8 cellular contexts compared by ENCODE assay signal in the genomic region with DNA sequence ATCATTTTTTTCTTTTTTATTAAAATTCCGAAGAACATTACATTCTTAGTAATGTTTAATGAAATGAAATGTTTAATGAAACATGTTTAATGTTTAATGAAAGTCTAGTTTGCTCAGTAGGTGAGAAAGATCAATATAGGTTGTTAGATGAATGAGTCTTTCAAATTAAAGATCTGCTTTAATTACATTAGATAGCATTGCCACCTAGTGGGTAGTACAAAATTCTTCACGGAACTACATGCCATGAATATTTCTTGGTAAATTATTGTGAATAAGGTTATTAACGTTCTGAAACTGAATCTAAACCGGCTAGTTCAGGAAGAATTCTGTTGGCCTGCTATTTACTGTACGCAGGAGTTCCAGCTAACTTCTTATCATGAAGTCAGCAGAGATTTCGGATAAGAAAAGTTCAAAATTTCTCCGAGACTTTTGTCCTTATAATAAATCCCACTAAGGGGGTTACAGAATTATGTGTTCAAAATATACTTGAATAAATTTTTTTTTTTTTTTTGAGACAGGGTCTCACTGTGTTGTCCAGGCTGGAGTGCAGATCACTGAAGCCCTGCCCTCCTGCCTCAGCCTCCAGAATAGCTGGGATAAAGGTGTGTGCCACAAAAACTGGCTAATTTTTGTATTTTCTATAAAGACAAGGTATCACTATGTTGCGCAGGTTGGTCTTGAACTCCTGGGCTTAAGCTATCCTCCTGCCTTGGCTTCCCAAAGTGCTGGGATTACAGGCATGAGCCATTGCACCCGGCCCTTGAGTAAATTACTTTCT. TPM values are rescaled to one million over a fixed set of nuclear protein-coding genes. Genes with fewer than 3 reads are reported as not detected.
DNase-seq lines count a peak whose midpoint lies in the region; ATAC-seq and TF ChIP-seq lines count a peak whose summit lies in the region.

No MANE protein-coding gene starts in this region.

- TF ChIP-seq CTCF in heart right ventricle (IDR thresholded peaks at IDR 0.05) (peak in 8 of 9 donors; percentile 22 to 60 (median 50)), KMS-11 (conservative IDR thresholded peaks at IDR 0.05; ENCODE audit: low read depth, low read length) (peak; percentile 41; the same call in 1 of the 2 replicates), activated B cell treated with CpG ODN at 0.5 μM for 24 hours (IDR thresholded peaks at IDR 0.05) (no peak)

- no peak for DNase-seq in heart right ventricle
- DNase-seq in left ventricle myocardium superior, result no peak
- no peak for DNase-seq in activated B cell treated with CpG ODN at 0.5 μM for 24 hours
- peak; percentile 44 for DNase-seq in iris pigment epithelial cell (ENCODE audit: low read depth)
- DNase-seq in COLO668 (lab: John Stamatoyannopoulos, UW; ENCODE audit: unreplicated experiment), result no peak

- H4K20me1 ChIP-seq in KMS-11 (ENCODE audit: insufficient read depth), result no peaks in the 10 kb centered on the region

- no peak overlapping the region for H3K27ac ChIP-seq in heart right ventricle
- H3K27ac ChIP-seq in KMS-11, result no peak overlapping the region

- H2AFZ ChIP-seq in KMS-11 (ENCODE audit: low read depth), result no peak overlapping the region

- CTCF ChIA-PET in activated B cell treated with CpG ODN at 0.5 μM for 24 hours (lab: Charles Lee), result interaction anchor here (1.0 to 5.7 kb wide), 5 partner anchors 48 to 304 kb away, joined by 3 to 61 read pairs (median 3); a partner anchor contains a TSS

- H3K79me2 ChIP-seq in KMS-11 (ENCODE audit: insufficient read depth, low read depth), result no peaks in the 10 kb centered on the region

- no peak overlapping the region for H3K4me3 ChIP-seq in heart right ventricle
- H3K4me3 ChIP-seq in KMS-11 (IDR thresholded peaks at IDR 0.05; ENCODE audit: insufficient read depth, low read depth, low read length), result no peak overlapping the region

- H3K36me3 Mint-ChIP-seq in activated B cell treated with CpG ODN at 0.5 μM for 24 hours (ENCODE audit: low read depth), result no peaks in the 10 kb centered on the region

- peaks cover 1% of the 10 kb centered on the region for H3K9me3 Mint-ChIP-seq in activated B cell treated with CpG ODN at 0.5 μM for 24 hours

- no peak overlapping the region for H3K4me3 Mint-ChIP-seq in activated B cell treated with CpG ODN at 0.5 μM for 24 hours

- no peaks in the 10 kb centered on the region for H3K27me3 Mint-ChIP-seq in activated B cell treated with CpG ODN at 0.5 μM for 24 hours

- WGBS in heart right ventricle, 2 donors, result 61 to 67% methylated on average over 9 of the region's 9 CpGs

- POLR2A ChIA-PET in activated B cell treated with CpG ODN at 0.5 μM for 24 hours (lab: Charles Lee), result interaction anchor here (0.7 to 2.2 kb wide), 2 partner anchors 48 to 192 kb away, joined by 4 to 10 read pairs; a partner anchor contains a TSS

- H3K9me3 ChIP-seq in heart right ventricle, result no peaks in the 10 kb centered on the region

- no peak overlapping the region for H3K27ac Mint-ChIP-seq in activated B cell treated with CpG ODN at 0.5 μM for 24 hours

- ATAC-seq in heart right ventricle (peak in 3 of 8 donors; percentile 39 to 67 (median 52)), left ventricle myocardium superior (no peak), activated B cell treated with CpG ODN at 0.5 μM for 24 hours (ENCODE audit: low read depth) (peak; percentile 78), GM19395 (IDR thresholded peaks at IDR 0.05; ENCODE audit: unreplicated experiment) (no peak), HG02759 (IDR thresholded peaks at IDR 0.05; ENCODE audit: unreplicated experiment) (no peak)

- H3K9ac ChIP-seq in KMS-11, result no peak overlapping the region

- peaks cover 0 to 3% (median 0%) of the 10 kb centered on the region in 9 donors for H3K4me1 ChIP-seq in heart right ventricle
- peaks cover 12% of the 10 kb centered on the region for H3K4me1 ChIP-seq in KMS-11 (ENCODE audit: low read depth, poor library complexity, severe bottlenecking)

- no peaks in the 10 kb centered on the region for H3K36me3 ChIP-seq in heart right ventricle
- H3K36me3 ChIP-seq in KMS-11 (ENCODE audit: insufficient read depth), result no peaks in the 10 kb centered on the region

- no peak overlapping the region; the same call in 1 of the 2 replicates for H3K4me2 ChIP-seq in KMS-11

- no peaks in the 10 kb centered on the region for H3K4me1 Mint-ChIP-seq in activated B cell treated with CpG ODN at 0.5 μM for 24 hours

- intact Hi-C loops in heart right ventricle (cut with DNase I), result loop anchor here in 7 of 10 donors (2.0 to 10.0 kb wide), 4 partner anchors 182 to 332 kb away; no protein-coding TSS in a partner anchor
- intact Hi-C loops in left ventricle myocardium superior (cut with micrococcal nuclease), result no loop called here
- intact Hi-C loops in activated B cell treated with CpG ODN at 0.5 μM for 24 hours (cut with micrococcal nuclease), result loop anchor here (1.0 to 2.0 kb wide), 6 partner anchors 46 to 336 kb away; a partner anchor contains a TSS

- H3K27me3 ChIP-seq in heart right ventricle (no peaks in the 10 kb centered on the region), KMS-11 (ENCODE audit: insufficient read depth, low read depth) (peaks cover 6% of the 10 kb centered on the region; the same call in 1 of the 2 replicates)

RNA-seq across cellular contexts. Expression of a gene that starts 7.9 kb away (rescaled TPM):
- total RNA-seq in heart right ventricle (10 to 100 TPM in 1 of 10 donors, 1 to 10 TPM in 9; 3.1 to 10.9 (median 6.8) TPM), left ventricle myocardium superior (8.3 TPM), activated B cell treated with CpG ODN at 0.5 μM for 24 hours (12.9 and 14.5 TPM in 2 replicates)
- polyA plus RNA-seq in heart right ventricle, result 10 to 100 TPM in 1 of 2 donors, 1 to 10 TPM in 1; 6.4 to 15.6 TPM

RNA-seq across cellular contexts. Expression of a gene that starts 31.8 kb away (rescaled TPM):
- not detected for total RNA-seq in heart right ventricle
- not detected for polyA plus RNA-seq in heart right ventricle
- not detected for total RNA-seq in left ventricle myocardium superior
- 2.1 and 2.3 TPM in 2 replicates for total RNA-seq in activated B cell treated with CpG ODN at 0.5 μM for 24 hours

RNA-seq across cellular contexts. Expression of a gene that starts 47.9 kb away (rescaled TPM):
- total RNA-seq in heart right ventricle, result 10 to 100 TPM; 35.3 to 68.3 (median 39.5) TPM
- polyA plus RNA-seq in heart right ventricle, result 10 to 100 TPM; 41.5 to 64.1 TPM
- total RNA-seq in left ventricle myocardium superior, result 41.4 TPM
- total RNA-seq in activated B cell treated with CpG ODN at 0.5 μM for 24 hours, result 127 and 135 TPM in 2 replicates
